In the genomic region with DNA sequence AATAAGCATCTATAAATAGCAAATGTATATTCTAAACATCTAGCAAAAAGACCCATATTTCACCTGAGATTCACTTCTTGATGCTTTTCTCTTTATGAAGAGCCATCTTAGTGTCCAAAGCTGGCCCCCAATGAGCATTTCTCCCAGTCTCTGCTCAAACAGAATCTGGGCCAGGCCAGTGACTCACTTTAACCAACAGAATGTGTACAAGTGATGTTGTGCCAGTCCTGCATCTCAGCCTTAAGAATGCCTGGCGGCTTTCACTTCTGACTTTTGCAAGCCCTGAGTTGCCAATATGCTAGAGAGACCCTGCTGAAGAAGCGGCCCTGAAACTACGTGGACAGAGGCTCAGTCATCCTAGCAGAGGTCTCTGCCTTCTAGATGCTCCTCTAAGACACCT, we compare ENCODE assay signal across 26 cellular contexts. TPM values are rescaled to one million over a fixed set of nuclear protein-coding genes. Genes with fewer than 3 reads are reported as not detected.
A peak's percentile ranks its signal among the peaks of the same experiment; 100 is the strongest.
DNase-seq lines count a peak whose midpoint lies in the region; ATAC-seq and TF ChIP-seq lines count a peak whose summit lies in the region.
"Had no signal": no experiment of that assay in that cellular context is flagged by ENCODE, and none has a peak within 500 bp of the region (broad histone marks: within the 10 kb centered on the region; RNA-seq: fewer than 3 reads in every experiment).

No MANE protein-coding gene starts in this region.

- no peaks in the 10 kb centered on the region for H3K27me3 ChIP-seq in IMR-90 (ENCODE audit: control insufficient read depth, insufficient read depth, low read length)
- H3K27me3 ChIP-seq in mesenchymal stem cell (ENCODE audit: control insufficient read depth in 1 of 2, insufficient read depth in 1 of 2, low read length in 2 of 2) = no peaks in the 10 kb centered on the region
- no peaks in the 10 kb centered on the region for H3K27me3 ChIP-seq in body of pancreas
- H3K27me3 ChIP-seq in thyroid gland = no peaks in the 10 kb centered on the region
- H3K27me3 ChIP-seq: SJCRH30, uterus had no signal

- no peak overlapping the region for H4K8ac ChIP-seq in IMR-90 (ENCODE audit: low read depth in 2 of 2, low read length in 2 of 2)
- no peak overlapping the region for H4K8ac ChIP-seq in mesenchymal stem cell (ENCODE audit: low read length)

- no peaks in the 10 kb centered on the region for H3K27me3 Mint-ChIP-seq in activated CD4-positive, alpha-beta T cell treated with anti-CD3 and anti-CD28 coated beads, Interleukin-2, amount 10 ng/mL, durations not matched to agents 24 days and 14 days
- H3K27me3 Mint-ChIP-seq in activated CD4-positive, alpha-beta T cell treated with anti-CD3 and anti-CD28 coated beads, Interleukin-2, amount 10 ng/mL, durations not matched to agents 7 days and 5 days = no peaks in the 10 kb centered on the region
- H3K27me3 Mint-ChIP-seq: brain; dendritic cell treated with granulocyte-macrophage colony-stimulating factor and Interleukin-4, amounts not matched to agents 40 ng/mL and 50 ng/mL, for 4 days; IgD-negative memory B cell had no signal

- H3K4me3 Mint-ChIP-seq in activated CD4-positive, alpha-beta T cell treated with anti-CD3 and anti-CD28 coated beads, Interleukin-2, amount 10 ng/mL, durations not matched to agents 24 days and 14 days = no peak overlapping the region
- H3K4me3 Mint-ChIP-seq in activated CD4-positive, alpha-beta T cell treated with anti-CD3 and anti-CD28 coated beads, Interleukin-2, amount 10 ng/mL, durations not matched to agents 7 days and 5 days = no peak overlapping the region
- H3K4me3 Mint-ChIP-seq: brain; CD14-positive monocyte; dendritic cell treated with granulocyte-macrophage colony-stimulating factor and Interleukin-4, amounts not matched to agents 40 ng/mL and 50 ng/mL, for 4 days; IgD-negative memory B cell; T-helper 1 cell treated with Interleukin-12 subunit alpha and Interleukin-12 subunit beta and Interleukin-4 antibody, amounts not matched to agents 30 μg/mL and 1 μg/mL, for 36 hours had no signal

- DNase-seq in activated CD4-positive, alpha-beta T cell treated with anti-CD3 and anti-CD28 coated beads, Interleukin-2, amount 10 ng/mL, durations not matched to agents 24 days and 14 days = no peak
- no peak for DNase-seq in activated CD4-positive, alpha-beta T cell treated with anti-CD3 and anti-CD28 coated beads, Interleukin-2, amount 10 ng/mL, durations not matched to agents 7 days and 5 days
- DNase-seq in IMR-90 = peak; percentile 51
- DNase-seq in amniotic epithelial cell (ENCODE audit: low read depth) = peak; percentile 63
- DNase-seq in mesenchymal stem cell = peak; percentile 20
- DNase-seq in body of pancreas = no peak
- DNase-seq in DMS153 treated with DMSO at 0.1 percent for 48 hours (lab: John Stamatoyannopoulos, UW; ENCODE audit: unreplicated experiment) = no peak
- no peak for DNase-seq in thyroid gland
- DNase-seq: activated CD4-positive, alpha-beta T cell treated with anti-CD3 and anti-CD28 coated beads, Interleukin-2, amount 50 U/mL, for 48 hours; DMS153; left colon; NCI-H187; NCI-H226; PC-9; SJCRH30; stimulated activated CD4-positive, alpha-beta T cell treated with anti-CD3 and anti-CD28 coated beads, Interleukin-4, amount 100 ng/mL, for 1 hour; uterus had no signal

- H2AK9ac ChIP-seq in IMR-90 (replicated peaks; ENCODE audit: low read depth, low read length, poor library complexity) = no peak overlapping the region

- TF ChIP-seq POLR2A in IMR-90 (IDR thresholded peaks at IDR 0.05; ENCODE audit: low read depth, low read length) (no peak), body of pancreas (IDR thresholded peaks at IDR 0.05) (no peak), thyroid gland (IDR thresholded peaks at IDR 0.05) (no peak)

- H3K36me3 ChIP-seq in IMR-90 (ENCODE audit: control insufficient read depth, insufficient read depth, low read length) = peaks cover 31% of the 10 kb centered on the region
- peaks cover 17 to 84% of the 10 kb centered on the region in 2 experiments for H3K36me3 ChIP-seq in mesenchymal stem cell (ENCODE audit: control insufficient read depth in 1 of 2, insufficient read depth in 2 of 2, low read depth in 1 of 2, low read length in 2 of 2)
- peaks cover 11 to 34% of the 10 kb centered on the region in 2 donors for H3K36me3 ChIP-seq in body of pancreas (replicated peaks in 1 of 2; ENCODE audit: insufficient read depth in 1 of 2, low read depth in 2 of 2)
- H3K36me3 ChIP-seq in thyroid gland = peaks cover 51 to 58% of the 10 kb centered on the region in 2 donors
- H3K36me3 ChIP-seq: prostate gland, uterus had no signal

- H2BK15ac ChIP-seq in IMR-90 (ENCODE audit: low read depth, low read length) = no peak overlapping the region
- H2BK15ac ChIP-seq in mesenchymal stem cell (ENCODE audit: low read depth, poor library complexity, severe bottlenecking) = no peak overlapping the region

- no peak overlapping the region for H2BK12ac ChIP-seq in mesenchymal stem cell (ENCODE audit: low read length in 2 of 2)

- no peak overlapping the region for H4K91ac ChIP-seq in IMR-90 (ENCODE audit: insufficient read depth, low read depth, low read length)
- no peak overlapping the region for H4K91ac ChIP-seq in mesenchymal stem cell (ENCODE audit: low read length)

- no peak overlapping the region for H3K14ac ChIP-seq in IMR-90 (replicated peaks; ENCODE audit: low read depth, low read length)
- H3K14ac ChIP-seq in mesenchymal stem cell (ENCODE audit: low read length in 2 of 2) = no peak overlapping the region

- H3K23ac ChIP-seq in IMR-90 (ENCODE audit: low read depth, low read length) (no peak overlapping the region), mesenchymal stem cell (ENCODE audit: low read length in 2 of 2) (no peak overlapping the region)

- in situ Hi-C loops in IMR-90 (cut with MboI; ENCODE audit: low sequenced_read_pairs) = no loop called here

- H3K18ac ChIP-seq in IMR-90 (ENCODE audit: low read depth, low read length) = no peak overlapping the region
- H3K18ac ChIP-seq in mesenchymal stem cell (ENCODE audit: low read depth in 1 of 2, low read length in 2 of 2) = no peak overlapping the region

- H3K36me3 Mint-ChIP-seq in activated CD4-positive, alpha-beta T cell treated with anti-CD3 and anti-CD28 coated beads, Interleukin-2, amount 10 ng/mL, durations not matched to agents 24 days and 14 days (ENCODE audit: low read depth) = peaks cover 62% of the 10 kb centered on the region
- peaks cover 61% of the 10 kb centered on the region for H3K36me3 Mint-ChIP-seq in activated CD4-positive, alpha-beta T cell treated with anti-CD3 and anti-CD28 coated beads, Interleukin-2, amount 10 ng/mL, durations not matched to agents 7 days and 5 days (ENCODE audit: low read depth)

- no peak overlapping the region for H2BK5ac ChIP-seq in IMR-90 (ENCODE audit: low read depth, low read length, poor library complexity, severe bottlenecking)
- no peak overlapping the region for H2BK5ac ChIP-seq in mesenchymal stem cell (ENCODE audit: low read depth, low read length, poor library complexity, severe bottlenecking)

- POLR2A ChIA-PET in activated CD4-positive, alpha-beta T cell treated with anti-CD3 and anti-CD28 coated beads, Interleukin-2, amount 10 ng/mL, durations not matched to agents 7 days and 5 days (lab: Charles Lee) = no interaction called here
- POLR2A ChIA-PET in IMR-90 (lab: Charles Lee; ENCODE audit: unreplicated experiment) = no interaction called here

- no peaks in the 10 kb centered on the region for H3K9me1 ChIP-seq in IMR-90 (ENCODE audit: insufficient read depth, low read length)

- H2BK120ac ChIP-seq in IMR-90 (ENCODE audit: low read depth, low read length) = no peak overlapping the region
- no peak overlapping the region for H2BK120ac ChIP-seq in mesenchymal stem cell (ENCODE audit: low read depth, low read length)

- 100% methylated on average over 1 of the region's 3 CpGs; no CpG with 5 or more reads in 1 of the 2 experiments for WGBS in IMR-90 (ENCODE audit: extremely low coverage in 2 of 2, insufficient read length in 1 of 2), 2 experiments
- WGBS in mesenchymal stem cell = 91% methylated on average over 3 of the region's 3 CpGs
- WGBS in body of pancreas, 2 donors = 91 to 100% methylated on average over 3 of the region's 3 CpGs
- WGBS in thyroid gland, 2 donors = 87 to 98% methylated on average over 3 of the region's 3 CpGs

- no peaks in the 10 kb centered on the region for H4K20me1 ChIP-seq in IMR-90 (ENCODE audit: insufficient read depth, low read length)

- H2AK5ac ChIP-seq in IMR-90 (ENCODE audit: low read depth, low read length) = no peak overlapping the region
- H2AK5ac ChIP-seq in mesenchymal stem cell (ENCODE audit: low read length, severe bottlenecking) = no peak overlapping the region

- H3K4ac ChIP-seq in IMR-90 (ENCODE audit: low read depth, low read length) (no peak overlapping the region), mesenchymal stem cell (ENCODE audit: low read depth in 1 of 2, low read length in 2 of 2) (no peak overlapping the region)

- H3K4me2 ChIP-seq in IMR-90 (ENCODE audit: low read depth, low read length) (no peak overlapping the region), mesenchymal stem cell (ENCODE audit: low read length, poor library complexity, severe bottlenecking) (no peak overlapping the region)
- H3K4me2 ChIP-seq: A549, PC-9, smooth muscle cell had no signal

- dilution Hi-C loops in IMR-90 (cut with HindIII; ENCODE audit: low sequenced_read_pairs, unreplicated experiment) = no loop called here

- no peak for TF ChIP-seq CTCF in IMR-90 (conservative IDR thresholded peaks at IDR 0.05; ENCODE audit: low read depth, low read length)
- no peak for TF ChIP-seq CTCF in body of pancreas (IDR thresholded peaks at IDR 0.05)
- TF ChIP-seq CTCF in thyroid gland (IDR thresholded peaks at IDR 0.05) = no peak

- no peaks in the 10 kb centered on the region for H3K9me3 ChIP-seq in IMR-90 (ENCODE audit: control insufficient read depth, insufficient read depth, low read length)
- H3K9me3 ChIP-seq in mesenchymal stem cell (ENCODE audit: control insufficient read depth, low read length) = no peaks in the 10 kb centered on the region
- H3K9me3 ChIP-seq in body of pancreas = no peaks in the 10 kb centered on the region
- no peaks in the 10 kb centered on the region for H3K9me3 ChIP-seq in thyroid gland
- H3K9me3 ChIP-seq: A549, prostate gland, SJCRH30, uterus had no signal

- H2AFZ ChIP-seq in IMR-90 (replicated peaks; ENCODE audit: low read length, poor library complexity) = no peak overlapping the region
- H2AFZ ChIP-seq in mesenchymal stem cell (ENCODE audit: low read depth, low read length) = no peak overlapping the region
- H2AFZ ChIP-seq: PC-9 had no signal

- no peak overlapping the region for H2BK20ac ChIP-seq in IMR-90 (ENCODE audit: low read depth, low read length)

- CTCF ChIA-PET in activated CD4-positive, alpha-beta T cell treated with anti-CD3 and anti-CD28 coated beads, Interleukin-2, amount 10 ng/mL, durations not matched to agents 7 days and 5 days (lab: Charles Lee) = interaction anchor here (0.6 to 0.7 kb wide), 2 partner anchors 47 to 56 kb away, joined by 4 read pairs; no protein-coding TSS in a partner anchor
- CTCF ChIA-PET in IMR-90 (lab: Yijun Ruan, JAX) = no interaction called here

- peaks cover 4 to 13% of the 10 kb centered on the region in 2 experiments; a peak in 3 of 4 replicates for H3K79me1 ChIP-seq in IMR-90 (ENCODE audit: low read depth in 1 of 2, low read length in 2 of 2)
- H3K79me1 ChIP-seq in mesenchymal stem cell (replicated peaks; ENCODE audit: low read length, poor library complexity, severe bottlenecking) = peaks cover 14% of the 10 kb centered on the region

- H3K56ac ChIP-seq in IMR-90 (ENCODE audit: extremely low read depth, insufficient read depth, low read length) = no peak overlapping the region

- intact Hi-C loops in activated CD4-positive, alpha-beta T cell treated with anti-CD3 and anti-CD28 coated beads, Interleukin-2, amount 10 ng/mL, durations not matched to agents 24 days and 14 days (cut with micrococcal nuclease) = no loop called here
- intact Hi-C loops in IMR-90 (cut with micrococcal nuclease) = no loop called here
- intact Hi-C loops in body of pancreas (cut with DNase I) = no loop called here
- intact Hi-C loops in thyroid gland (cut with DNase I) = no loop called here

- no peak overlapping the region for H3K9ac ChIP-seq in IMR-90 (ENCODE audit: low read depth, low read length)
- no peak overlapping the region for H3K9ac ChIP-seq in mesenchymal stem cell (ENCODE audit: low read length)

- TF ChIP-seq RAD21 in IMR-90 (IDR thresholded peaks at IDR 0.05; ENCODE audit: low read length) = no peak

- H3K4me1 ChIP-seq in IMR-90 (ENCODE audit: control insufficient read depth, insufficient read depth, low read length) (no peaks in the 10 kb centered on the region), mesenchymal stem cell (ENCODE audit: control insufficient read depth, insufficient read depth, low read depth, low read length) (peaks cover 1% of the 10 kb centered on the region), body of pancreas (no peaks in the 10 kb centered on the region), thyroid gland (no peaks in the 10 kb centered on the region)
- H3K4me1 ChIP-seq: A549, prostate gland, SJCRH30, uterus had no signal

- no peaks in the 10 kb centered on the region for H3K9me3 Mint-ChIP-seq in activated CD4-positive, alpha-beta T cell treated with anti-CD3 and anti-CD28 coated beads, Interleukin-2, amount 10 ng/mL, durations not matched to agents 24 days and 14 days
- no peaks in the 10 kb centered on the region for H3K9me3 Mint-ChIP-seq in activated CD4-positive, alpha-beta T cell treated with anti-CD3 and anti-CD28 coated beads, Interleukin-2, amount 10 ng/mL, durations not matched to agents 7 days and 5 days
- H3K9me3 Mint-ChIP-seq: brain; CD14-positive monocyte; dendritic cell treated with granulocyte-macrophage colony-stimulating factor and Interleukin-4, amounts not matched to agents 40 ng/mL and 50 ng/mL, for 4 days; IgD-negative memory B cell; T-helper 1 cell treated with Interleukin-12 subunit alpha and Interleukin-12 subunit beta and Interleukin-4 antibody, amounts not matched to agents 30 μg/mL and 1 μg/mL, for 36 hours had no signal

- H3K4me3 ChIP-seq in IMR-90 (ENCODE audit: insufficient read depth, low read depth, low read length) (no peak overlapping the region), mesenchymal stem cell (ENCODE audit: insufficient read depth in 1 of 2, low read depth in 1 of 2, low read length in 2 of 2) (no peak overlapping the region), body of pancreas (no peak overlapping the region), thyroid gland (replicated peaks in 1 of 3) (no peak overlapping the region)
- H3K4me3 ChIP-seq: A549, PC-9, prostate gland, SJCRH30, smooth muscle cell, uterus had no signal

- H4K5ac ChIP-seq in IMR-90 (ENCODE audit: low read depth, low read length) = no peak overlapping the region

- ATAC-seq in IMR-90 (ENCODE audit: low read depth) = peak; percentile 53
- ATAC-seq in body of pancreas = no peak
- ATAC-seq: A549, left colon had no signal

- H3K27ac ChIP-seq in IMR-90 (ENCODE audit: insufficient read depth, low read length) (no peak overlapping the region), mesenchymal stem cell (ENCODE audit: low read length, poor library complexity, severe bottlenecking) (no peak overlapping the region), body of pancreas (no peak overlapping the region), thyroid gland (no peak overlapping the region)
- H3K27ac ChIP-seq: A549, HL-60, PC-9, prostate gland, SJCRH30, uterus had no signal

- H3K27ac Mint-ChIP-seq in activated CD4-positive, alpha-beta T cell treated with anti-CD3 and anti-CD28 coated beads, Interleukin-2, amount 10 ng/mL, durations not matched to agents 24 days and 14 days = peak overlapping the region; percentile 53
- no peak overlapping the region for H3K27ac Mint-ChIP-seq in activated CD4-positive, alpha-beta T cell treated with anti-CD3 and anti-CD28 coated beads, Interleukin-2, amount 10 ng/mL, durations not matched to agents 7 days and 5 days
- H3K27ac Mint-ChIP-seq: brain; dendritic cell treated with granulocyte-macrophage colony-stimulating factor and Interleukin-4, amounts not matched to agents 40 ng/mL and 50 ng/mL, for 4 days; T-helper 1 cell treated with Interleukin-12 subunit alpha and Interleukin-12 subunit beta and Interleukin-4 antibody, amounts not matched to agents 30 μg/mL and 1 μg/mL, for 36 hours had no signal

- BruUV-seq in IMR-90 (replicated peaks; lab: Mats Ljungman, UMichigan) = no TSS peak

- peaks cover 23% of the 10 kb centered on the region for H3K4me1 Mint-ChIP-seq in activated CD4-positive, alpha-beta T cell treated with anti-CD3 and anti-CD28 coated beads, Interleukin-2, amount 10 ng/mL, durations not matched to agents 24 days and 14 days
- peaks cover 22% of the 10 kb centered on the region for H3K4me1 Mint-ChIP-seq in activated CD4-positive, alpha-beta T cell treated with anti-CD3 and anti-CD28 coated beads, Interleukin-2, amount 10 ng/mL, durations not matched to agents 7 days and 5 days
- H3K4me1 Mint-ChIP-seq: brain, CD14-positive monocyte had no signal

RNA-seq across cellular contexts. Expression of gene COPB1, which starts 6.9 kb away (rescaled TPM):
- 91.8 and 93.5 TPM in 2 replicates for total RNA-seq in activated CD4-positive, alpha-beta T cell treated with anti-CD3 and anti-CD28 coated beads, Interleukin-2, amount 10 ng/mL, durations not matched to agents 24 days and 14 days
- 100 to 1,000 TPM in 1 of 2 experiments, 10 to 100 TPM in 1; 99.3 to 109 TPM for total RNA-seq in activated CD4-positive, alpha-beta T cell treated with anti-CD3 and anti-CD28 coated beads, Interleukin-2, amount 10 ng/mL, durations not matched to agents 7 days and 5 days
- total RNA-seq in IMR-90 (2012; rRNA removed) (341 and 415 TPM in 2 replicates), body of pancreas (10 to 100 TPM; 46.1 to 62.5 TPM), thyroid gland (100 to 1,000 TPM; 124 to 189 (median 164) TPM)
- 126 and 136 TPM in 2 replicates for polyA plus RNA-seq in IMR-90 (2012; rRNA removed)
- polyA plus RNA-seq in IMR-90 (2012; cell fraction: cytosol; rRNA removed) = 32.5 and 32.9 TPM in 2 replicates
- 17.1 and 140 TPM in 2 replicates for polyA plus RNA-seq in IMR-90 (2012; cell fraction: nucleus; rRNA removed; ENCODE audit: low replicate concordance)
- polyA plus RNA-seq in mesenchymal stem cell (2013, experiment 1 of 2) = 124 TPM
- 130 TPM for polyA plus RNA-seq in mesenchymal stem cell (2013, experiment 2 of 2)

RNA-seq across cellular contexts. Expression of gene PSMA1, which starts 13.7 kb away (rescaled TPM):
- 334 and 344 TPM in 2 replicates for total RNA-seq in activated CD4-positive, alpha-beta T cell treated with anti-CD3 and anti-CD28 coated beads, Interleukin-2, amount 10 ng/mL, durations not matched to agents 24 days and 14 days
- total RNA-seq in activated CD4-positive, alpha-beta T cell treated with anti-CD3 and anti-CD28 coated beads, Interleukin-2, amount 10 ng/mL, durations not matched to agents 7 days and 5 days = 100 to 1,000 TPM; 183 to 195 TPM
- 194 and 219 TPM in 2 replicates for total RNA-seq in IMR-90 (2012; rRNA removed)
- 159 and 179 TPM in 2 replicates for polyA plus RNA-seq in IMR-90 (2012; rRNA removed)
- polyA plus RNA-seq in IMR-90 (2012; cell fraction: cytosol; rRNA removed) = 42.0 and 66.4 TPM in 2 replicates
- polyA plus RNA-seq in IMR-90 (2012; cell fraction: nucleus; rRNA removed; ENCODE audit: low replicate concordance) = 90.5 and 476 TPM in 2 replicates
- 239 TPM for polyA plus RNA-seq in mesenchymal stem cell (2013, experiment 1 of 2)
- polyA plus RNA-seq in mesenchymal stem cell (2013, experiment 2 of 2) = 247 TPM
- total RNA-seq in body of pancreas = 10 to 100 TPM; 71.3 to 73.5 TPM
- 100 to 1,000 TPM; 100 to 148 (median 127) TPM for total RNA-seq in thyroid gland

Comparison
In these comparisons a context has a peak if more than half of its experiments do, and no peak if none do; other contexts are left out.
1. DNase-seq: peak in IMR-90 (single experiment), amniotic epithelial cell (single experiment) and mesenchymal stem cell (single experiment); none in activated CD4-positive, alpha-beta T cell treated with anti-CD3 and anti-CD28 coated beads, Interleukin-2, amount 10 ng/mL, durations not matched to agents 24 days and 14 days (single experiment), activated CD4-positive, alpha-beta T cell treated with anti-CD3 and anti-CD28 coated beads, Interleukin-2, amount 10 ng/mL, durations not matched to agents 7 days and 5 days (single experiment), body of pancreas (0 of 4), DMS153 treated with DMSO at 0.1 percent for 48 hours (single experiment) and thyroid gland (0 of 2).